1 cellular context compared by ENCODE assay signal in genomic region chr12:15650399-15651128, GRCh38.
TF ChIP-seq lines count a peak whose summit lies in the region.

No MANE protein-coding gene starts in this region.

TF ChIP-seq in IMR-90, 13 proteins besides CTCF, POLR2A, EP300 and RAD21 (continued from another document):
- no peak for TF ChIP-seq CEBPB (IDR thresholded peaks at IDR 0.05; ENCODE audit: low read depth, low read length)
- TF ChIP-seq, protein P1, sequence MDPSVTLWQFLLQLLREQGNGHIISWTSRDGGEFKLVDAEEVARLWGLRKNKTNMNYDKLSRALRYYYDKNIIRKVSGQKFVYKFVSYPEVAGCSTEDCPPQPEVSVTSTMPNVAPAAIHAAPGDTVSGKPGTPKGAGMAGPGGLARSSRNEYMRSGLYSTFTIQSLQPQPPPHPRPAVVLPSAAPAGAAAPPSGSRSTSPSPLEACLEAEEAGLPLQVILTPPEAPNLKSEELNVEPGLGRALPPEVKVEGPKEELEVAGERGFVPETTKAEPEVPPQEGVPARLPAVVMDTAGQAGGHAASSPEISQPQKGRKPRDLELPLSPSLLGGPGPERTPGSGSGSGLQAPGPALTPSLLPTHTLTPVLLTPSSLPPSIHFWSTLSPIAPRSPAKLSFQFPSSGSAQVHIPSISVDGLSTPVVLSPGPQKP (IDR thresholded peaks at IDR 0.05; ENCODE audit: borderline replicate concordance, low read depth, low read length), result no peak
- no peak for TF ChIP-seq MAFK (IDR thresholded peaks at IDR 0.05; ENCODE audit: low read depth, low read length)
- TF ChIP-seq, protein P2, sequence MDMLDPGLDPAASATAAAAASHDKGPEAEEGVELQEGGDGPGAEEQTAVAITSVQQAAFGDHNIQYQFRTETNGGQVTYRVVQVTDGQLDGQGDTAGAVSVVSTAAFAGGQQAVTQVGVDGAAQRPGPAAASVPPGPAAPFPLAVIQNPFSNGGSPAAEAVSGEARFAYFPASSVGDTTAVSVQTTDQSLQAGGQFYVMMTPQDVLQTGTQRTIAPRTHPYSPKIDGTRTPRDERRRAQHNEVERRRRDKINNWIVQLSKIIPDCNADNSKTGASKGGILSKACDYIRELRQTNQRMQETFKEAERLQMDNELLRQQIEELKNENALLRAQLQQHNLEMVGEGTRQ (IDR thresholded peaks at IDR 0.05; ENCODE audit: low read depth, low read length), result no peak
- no peak for TF ChIP-seq CHD1 (IDR thresholded peaks at IDR 0.05; ENCODE audit: low read depth, low read length)
- TF ChIP-seq MAZ (IDR thresholded peaks at IDR 0.05; ENCODE audit: borderline replicate concordance, low read depth, low read length), result no peak
- TF ChIP-seq BHLHE40 (IDR thresholded peaks at IDR 0.05; ENCODE audit: low read depth, low read length), result no peak
- TF ChIP-seq RFX5 (IDR thresholded peaks at IDR 0.05; ENCODE audit: low read depth, low read length), result no peak
